1 cellular context compared by ENCODE assay signal in the genomic region with DNA sequence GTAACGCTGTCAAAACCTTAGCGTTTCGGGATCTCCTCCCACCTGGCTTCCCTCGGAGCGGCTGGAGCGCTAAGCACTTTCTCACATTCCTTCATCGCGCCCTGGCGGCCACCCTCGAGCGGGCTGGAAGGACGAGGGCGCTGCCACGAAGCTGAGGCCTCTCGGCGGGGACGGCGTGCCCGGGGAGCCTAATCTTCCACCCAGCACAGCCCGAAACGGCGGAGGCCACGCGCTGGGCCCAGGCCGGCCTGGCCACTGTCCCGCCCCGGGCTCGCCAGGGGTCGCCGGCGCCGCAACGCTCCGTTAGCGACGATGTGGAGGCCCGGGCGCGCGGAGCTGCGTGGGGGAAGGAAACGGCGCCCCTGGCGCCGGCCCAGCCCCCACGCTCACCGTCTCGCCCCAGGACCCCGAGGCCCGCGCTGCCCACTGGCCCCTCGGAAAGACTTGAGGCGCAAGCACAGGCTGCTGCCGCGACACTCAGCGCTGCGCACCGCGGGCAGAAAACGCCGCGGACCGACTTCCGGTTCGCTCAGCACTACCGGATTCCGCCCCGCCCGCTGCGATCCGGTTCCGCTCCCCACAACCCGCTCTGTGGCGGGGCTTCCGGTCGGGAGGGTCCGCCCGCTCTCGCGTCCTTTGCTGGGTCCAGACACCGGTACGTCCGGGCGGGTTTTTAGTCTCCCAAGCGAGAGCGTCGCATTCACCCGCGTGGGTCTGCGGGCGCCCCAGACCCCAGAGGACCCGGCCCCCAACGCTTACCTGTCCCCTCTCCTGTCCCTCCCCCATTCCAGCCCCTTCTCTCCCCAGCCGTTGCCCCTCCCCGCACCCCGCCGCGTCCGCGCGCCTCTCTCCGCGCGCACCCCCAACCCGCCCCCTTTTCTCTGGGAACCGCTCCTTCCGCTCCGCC.
A peak's percentile ranks its signal among the peaks of the same experiment; 100 is the strongest.
TF ChIP-seq lines count a peak whose summit lies in the region.

A gene with protein sequence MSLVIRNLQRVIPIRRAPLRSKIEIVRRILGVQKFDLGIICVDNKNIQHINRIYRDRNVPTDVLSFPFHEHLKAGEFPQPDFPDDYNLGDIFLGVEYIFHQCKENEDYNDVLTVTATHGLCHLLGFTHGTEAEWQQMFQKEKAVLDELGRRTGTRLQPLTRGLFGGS (plus strand): TSS at position 582 of the 907 bp plus-strand sequence. CDS start 572 bp downstream, outside the sequence.

TF ChIP-seq in HepG2, 621 proteins besides CTCF, POLR2A, EP300 and RAD21 (continued from another document and continues in another):
- TF ChIP-seq, protein P1, sequence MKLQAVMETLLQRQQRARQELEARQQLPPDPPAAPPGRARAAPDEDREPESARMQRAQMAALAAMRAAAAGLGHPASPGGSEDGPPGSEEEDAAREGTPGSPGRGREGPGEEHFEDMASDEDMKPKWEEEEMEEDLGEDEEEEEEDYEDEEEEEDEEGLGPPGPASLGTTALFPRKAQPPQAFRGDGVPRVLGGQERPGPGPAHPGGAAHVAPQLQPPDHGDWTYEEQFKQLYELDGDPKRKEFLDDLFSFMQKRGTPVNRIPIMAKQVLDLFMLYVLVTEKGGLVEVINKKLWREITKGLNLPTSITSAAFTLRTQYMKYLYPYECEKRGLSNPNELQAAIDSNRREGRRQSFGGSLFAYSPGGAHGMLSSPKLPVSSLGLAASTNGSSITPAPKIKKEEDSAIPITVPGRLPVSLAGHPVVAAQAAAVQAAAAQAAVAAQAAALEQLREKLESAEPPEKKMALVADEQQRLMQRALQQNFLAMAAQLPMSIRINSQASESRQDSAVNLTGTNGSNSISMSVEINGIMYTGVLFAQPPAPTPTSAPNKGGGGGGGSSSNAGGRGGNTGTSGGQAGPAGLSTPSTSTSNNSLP (IDR thresholded peaks at IDR 0.05; ENCODE audit: low read depth, low read length), result no peak
- TF ChIP-seq, protein P2, sequence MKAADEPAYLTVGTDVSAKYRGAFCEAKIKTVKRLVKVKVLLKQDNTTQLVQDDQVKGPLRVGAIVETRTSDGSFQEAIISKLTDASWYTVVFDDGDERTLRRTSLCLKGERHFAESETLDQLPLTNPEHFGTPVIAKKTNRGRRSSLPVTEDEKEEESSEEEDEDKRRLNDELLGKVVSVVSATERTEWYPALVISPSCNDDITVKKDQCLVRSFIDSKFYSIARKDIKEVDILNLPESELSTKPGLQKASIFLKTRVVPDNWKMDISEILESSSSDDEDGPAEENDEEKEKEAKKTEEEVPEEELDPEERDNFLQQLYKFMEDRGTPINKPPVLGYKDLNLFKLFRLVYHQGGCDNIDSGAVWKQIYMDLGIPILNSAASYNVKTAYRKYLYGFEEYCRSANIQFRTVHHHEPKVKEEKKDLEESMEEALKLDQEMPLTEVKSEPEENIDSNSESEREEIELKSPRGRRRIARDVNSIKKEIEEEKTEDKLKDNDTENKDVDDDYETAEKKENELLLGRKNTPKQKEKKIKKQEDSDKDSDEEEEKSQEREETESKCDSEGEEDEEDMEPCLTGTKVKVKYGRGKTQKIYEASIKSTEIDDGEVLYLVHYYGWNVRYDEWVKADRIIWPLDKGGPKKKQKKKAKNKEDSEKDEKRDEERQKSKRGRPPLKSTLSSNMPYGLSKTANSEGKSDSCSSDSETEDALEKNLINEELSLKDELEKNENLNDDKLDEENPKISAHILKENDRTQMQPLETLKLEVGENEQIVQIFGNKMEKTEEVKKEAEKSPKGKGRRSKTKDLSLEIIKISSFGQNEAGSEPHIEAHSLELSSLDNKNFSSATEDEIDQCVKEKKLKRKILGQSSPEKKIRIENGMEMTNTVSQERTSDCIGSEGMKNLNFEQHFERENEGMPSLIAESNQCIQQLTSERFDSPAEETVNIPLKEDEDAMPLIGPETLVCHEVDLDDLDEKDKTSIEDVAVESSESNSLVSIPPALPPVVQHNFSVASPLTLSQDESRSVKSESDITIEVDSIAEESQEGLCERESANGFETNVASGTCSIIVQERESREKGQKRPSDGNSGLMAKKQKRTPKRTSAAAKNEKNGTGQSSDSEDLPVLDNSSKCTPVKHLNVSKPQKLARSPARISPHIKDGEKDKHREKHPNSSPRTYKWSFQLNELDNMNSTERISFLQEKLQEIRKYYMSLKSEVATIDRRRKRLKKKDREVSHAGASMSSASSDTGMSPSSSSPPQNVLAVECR (CRISPR knock-in tag; IDR thresholded peaks at IDR 0.05; ENCODE audit: borderline replicate concordance), result peak; percentile 98; the same call in 1 of the 2 replicates
- TF ChIP-seq ZNF776 (CRISPR knock-in tag; IDR thresholded peaks at IDR 0.05) (peak; percentile 89), ZNF382 (CRISPR knock-in tag; IDR thresholded peaks at IDR 0.05; ENCODE audit: borderline replicate concordance) (no peak), ATAD3A (CRISPR knock-in tag; IDR thresholded peaks at IDR 0.05) (no peak), ARNT2 (CRISPR knock-in tag; IDR thresholded peaks at IDR 0.05; ENCODE audit: low read depth) (peak; percentile 87), KAT7 (CRISPR knock-in tag; IDR thresholded peaks at IDR 0.05; ENCODE audit: borderline replicate concordance) (peak; percentile 85), SP4 (CRISPR knock-in tag; IDR thresholded peaks at IDR 0.05) (peak; percentile 78), SP5 (CRISPR knock-in tag; IDR thresholded peaks at IDR 0.05; ENCODE audit: borderline replicate concordance, low read depth) (no peak; the same call in 1 of the 2 replicates), MIXL1 (CRISPR knock-in tag; IDR thresholded peaks at IDR 0.05) (0 out of 2 replicates have a peak, but pooled peaks have one; percentile 46), ZNF660 (CRISPR knock-in tag; IDR thresholded peaks at IDR 0.05; ENCODE audit: borderline replicate concordance, low read depth) (no peak), MXI1 (IDR thresholded peaks at IDR 0.05; ENCODE audit: borderline replicate concordance, low read depth, low read length) (peak; percentile 72; the same call in 1 of the 3 replicates), SKI (IDR thresholded peaks at IDR 0.05; ENCODE audit: partially characterized antibody) (no peak), JUN (CRISPR knock-in tag; IDR thresholded peaks at IDR 0.05) (0 out of 2 replicates have a peak, but pooled peaks have one; percentile 15), CCAR2 (optimal IDR thresholded peaks at IDR 0.05; ENCODE audit: low read depth, low read length) (no peak), ZNF3 (CRISPR knock-in tag; IDR thresholded peaks at IDR 0.05) (no peak), ZNF678 (CRISPR knock-in tag; IDR thresholded peaks at IDR 0.05) (no peak), ZNF256 (CRISPR knock-in tag; conservative IDR thresholded peaks at IDR 0.05) (0 out of 2 replicates have a peak, but pooled peaks have one; percentile 7), ZNF205 (CRISPR knock-in tag; IDR thresholded peaks at IDR 0.05) (peak; percentile 76; the same call in 1 of the 2 replicates), KAT8 (CRISPR knock-in tag; IDR thresholded peaks at IDR 0.05) (peak; percentile 97), RFX1 (IDR thresholded peaks at IDR 0.05) (no peak), ZNF652 (CRISPR knock-in tag; IDR thresholded peaks at IDR 0.05; ENCODE audit: borderline replicate concordance, low read depth) (no peak), ZNF331 (CRISPR knock-in tag; IDR thresholded peaks at IDR 0.05) (no peak; the same call in 1 of the 2 replicates), KDM5A (IDR thresholded peaks at IDR 0.05; ENCODE audit: borderline replicate concordance, low read length) (peak; percentile 96), MZF1 (CRISPR knock-in tag; IDR thresholded peaks at IDR 0.05; ENCODE audit: borderline replicate concordance) (no peak), TBX3 (IDR thresholded peaks at IDR 0.05; ENCODE audit: borderline replicate concordance) (no peak), NFRKB (IDR thresholded peaks at IDR 0.05) (no peak), ATF7 (IDR thresholded peaks at IDR 0.05) (no peak), ATF7 (CRISPR knock-in tag; IDR thresholded peaks at IDR 0.05) (no peak), FOXJ3 (CRISPR knock-in tag; IDR thresholded peaks at IDR 0.05; ENCODE audit: borderline replicate concordance) (no peak), ZNF775 (CRISPR knock-in tag; IDR thresholded peaks at IDR 0.05; ENCODE audit: borderline replicate concordance) (no peak), SOX5 (CRISPR knock-in tag; IDR thresholded peaks at IDR 0.05; ENCODE audit: borderline replicate concordance) (no peak)
- TF ChIP-seq, protein P3, sequence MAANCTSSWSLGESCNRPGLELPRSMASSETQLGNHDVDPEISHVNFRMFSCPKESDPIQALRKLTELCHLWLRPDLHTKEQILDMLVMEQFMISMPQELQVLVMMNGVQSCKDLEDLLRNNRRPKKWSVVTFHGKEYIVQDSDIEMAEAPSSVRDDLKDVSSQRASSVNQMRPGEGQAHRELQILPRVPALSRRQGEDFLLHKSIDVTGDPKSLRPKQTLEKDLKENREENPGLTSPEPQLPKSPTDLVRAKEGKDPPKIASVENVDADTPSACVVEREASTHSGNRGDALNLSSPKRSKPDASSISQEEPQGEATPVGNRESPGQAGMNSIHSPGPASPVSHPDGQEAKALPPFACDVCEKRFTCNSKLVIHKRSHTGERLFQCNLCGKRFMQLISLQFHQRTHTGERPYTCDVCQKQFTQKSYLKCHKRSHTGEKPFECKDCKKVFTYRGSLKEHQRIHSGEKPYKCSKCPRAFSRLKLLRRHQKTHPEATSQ (CRISPR knock-in tag; IDR thresholded peaks at IDR 0.05; ENCODE audit: borderline replicate concordance), result no peak
- TF ChIP-seq, protein P4, sequence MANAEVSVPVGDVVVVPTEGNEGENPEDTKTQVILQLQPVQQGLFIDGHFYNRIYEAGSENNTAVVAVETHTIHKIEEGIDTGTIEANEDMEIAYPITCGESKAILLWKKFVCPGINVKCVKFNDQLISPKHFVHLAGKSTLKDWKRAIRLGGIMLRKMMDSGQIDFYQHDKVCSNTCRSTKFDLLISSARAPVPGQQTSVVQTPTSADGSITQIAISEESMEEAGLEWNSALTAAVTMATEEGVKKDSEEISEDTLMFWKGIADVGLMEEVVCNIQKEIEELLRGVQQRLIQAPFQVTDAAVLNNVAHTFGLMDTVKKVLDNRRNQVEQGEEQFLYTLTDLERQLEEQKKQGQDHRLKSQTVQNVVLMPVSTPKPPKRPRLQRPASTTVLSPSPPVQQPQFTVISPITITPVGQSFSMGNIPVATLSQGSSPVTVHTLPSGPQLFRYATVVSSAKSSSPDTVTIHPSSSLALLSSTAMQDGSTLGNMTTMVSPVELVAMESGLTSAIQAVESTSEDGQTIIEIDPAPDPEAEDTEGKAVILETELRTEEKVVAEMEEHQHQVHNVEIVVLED (CRISPR knock-in tag; IDR thresholded peaks at IDR 0.05; ENCODE audit: borderline replicate concordance), result peak; percentile 75
- TF ChIP-seq, protein P5, sequence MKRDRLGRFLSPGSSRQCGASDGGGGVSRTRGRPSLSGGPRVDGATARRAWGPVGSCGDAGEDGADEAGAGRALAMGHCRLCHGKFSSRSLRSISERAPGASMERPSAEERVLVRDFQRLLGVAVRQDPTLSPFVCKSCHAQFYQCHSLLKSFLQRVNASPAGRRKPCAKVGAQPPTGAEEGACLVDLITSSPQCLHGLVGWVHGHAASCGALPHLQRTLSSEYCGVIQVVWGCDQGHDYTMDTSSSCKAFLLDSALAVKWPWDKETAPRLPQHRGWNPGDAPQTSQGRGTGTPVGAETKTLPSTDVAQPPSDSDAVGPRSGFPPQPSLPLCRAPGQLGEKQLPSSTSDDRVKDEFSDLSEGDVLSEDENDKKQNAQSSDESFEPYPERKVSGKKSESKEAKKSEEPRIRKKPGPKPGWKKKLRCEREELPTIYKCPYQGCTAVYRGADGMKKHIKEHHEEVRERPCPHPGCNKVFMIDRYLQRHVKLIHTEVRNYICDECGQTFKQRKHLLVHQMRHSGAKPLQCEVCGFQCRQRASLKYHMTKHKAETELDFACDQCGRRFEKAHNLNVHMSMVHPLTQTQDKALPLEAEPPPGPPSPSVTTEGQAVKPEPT (CRISPR knock-in tag; IDR thresholded peaks at IDR 0.05; ENCODE audit: low read depth), result no peak
- TF ChIP-seq, protein P6, sequence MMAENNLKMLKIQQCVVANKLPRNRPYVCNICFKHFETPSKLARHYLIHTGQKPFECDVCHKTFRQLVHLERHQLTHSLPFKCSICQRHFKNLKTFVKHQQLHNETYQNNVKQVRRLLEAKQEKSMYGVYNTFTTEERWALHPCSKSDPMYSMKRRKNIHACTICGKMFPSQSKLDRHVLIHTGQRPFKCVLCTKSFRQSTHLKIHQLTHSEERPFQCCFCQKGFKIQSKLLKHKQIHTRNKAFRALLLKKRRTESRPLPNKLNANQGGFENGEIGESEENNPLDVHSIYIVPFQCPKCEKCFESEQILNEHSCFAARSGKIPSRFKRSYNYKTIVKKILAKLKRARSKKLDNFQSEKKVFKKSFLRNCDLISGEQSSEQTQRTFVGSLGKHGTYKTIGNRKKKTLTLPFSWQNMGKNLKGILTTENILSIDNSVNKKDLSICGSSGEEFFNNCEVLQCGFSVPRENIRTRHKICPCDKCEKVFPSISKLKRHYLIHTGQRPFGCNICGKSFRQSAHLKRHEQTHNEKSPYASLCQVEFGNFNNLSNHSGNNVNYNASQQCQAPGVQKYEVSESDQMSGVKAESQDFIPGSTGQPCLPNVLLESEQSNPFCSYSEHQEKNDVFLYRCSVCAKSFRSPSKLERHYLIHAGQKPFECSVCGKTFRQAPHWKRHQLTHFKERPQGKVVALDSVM (CRISPR knock-in tag; IDR thresholded peaks at IDR 0.05), result peak; percentile 70
- TF ChIP-seq, protein P7, sequence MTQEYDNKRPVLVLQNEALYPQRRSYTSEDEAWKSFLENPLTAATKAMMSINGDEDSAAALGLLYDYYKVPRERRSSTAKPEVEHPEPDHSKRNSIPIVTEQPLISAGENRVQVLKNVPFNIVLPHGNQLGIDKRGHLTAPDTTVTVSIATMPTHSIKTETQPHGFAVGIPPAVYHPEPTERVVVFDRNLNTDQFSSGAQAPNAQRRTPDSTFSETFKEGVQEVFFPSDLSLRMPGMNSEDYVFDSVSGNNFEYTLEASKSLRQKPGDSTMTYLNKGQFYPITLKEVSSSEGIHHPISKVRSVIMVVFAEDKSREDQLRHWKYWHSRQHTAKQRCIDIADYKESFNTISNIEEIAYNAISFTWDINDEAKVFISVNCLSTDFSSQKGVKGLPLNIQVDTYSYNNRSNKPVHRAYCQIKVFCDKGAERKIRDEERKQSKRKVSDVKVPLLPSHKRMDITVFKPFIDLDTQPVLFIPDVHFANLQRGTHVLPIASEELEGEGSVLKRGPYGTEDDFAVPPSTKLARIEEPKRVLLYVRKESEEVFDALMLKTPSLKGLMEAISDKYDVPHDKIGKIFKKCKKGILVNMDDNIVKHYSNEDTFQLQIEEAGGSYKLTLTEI (CRISPR knock-in tag; conservative IDR thresholded peaks at IDR 0.05), result no peak
- TF ChIP-seq, protein P8, sequence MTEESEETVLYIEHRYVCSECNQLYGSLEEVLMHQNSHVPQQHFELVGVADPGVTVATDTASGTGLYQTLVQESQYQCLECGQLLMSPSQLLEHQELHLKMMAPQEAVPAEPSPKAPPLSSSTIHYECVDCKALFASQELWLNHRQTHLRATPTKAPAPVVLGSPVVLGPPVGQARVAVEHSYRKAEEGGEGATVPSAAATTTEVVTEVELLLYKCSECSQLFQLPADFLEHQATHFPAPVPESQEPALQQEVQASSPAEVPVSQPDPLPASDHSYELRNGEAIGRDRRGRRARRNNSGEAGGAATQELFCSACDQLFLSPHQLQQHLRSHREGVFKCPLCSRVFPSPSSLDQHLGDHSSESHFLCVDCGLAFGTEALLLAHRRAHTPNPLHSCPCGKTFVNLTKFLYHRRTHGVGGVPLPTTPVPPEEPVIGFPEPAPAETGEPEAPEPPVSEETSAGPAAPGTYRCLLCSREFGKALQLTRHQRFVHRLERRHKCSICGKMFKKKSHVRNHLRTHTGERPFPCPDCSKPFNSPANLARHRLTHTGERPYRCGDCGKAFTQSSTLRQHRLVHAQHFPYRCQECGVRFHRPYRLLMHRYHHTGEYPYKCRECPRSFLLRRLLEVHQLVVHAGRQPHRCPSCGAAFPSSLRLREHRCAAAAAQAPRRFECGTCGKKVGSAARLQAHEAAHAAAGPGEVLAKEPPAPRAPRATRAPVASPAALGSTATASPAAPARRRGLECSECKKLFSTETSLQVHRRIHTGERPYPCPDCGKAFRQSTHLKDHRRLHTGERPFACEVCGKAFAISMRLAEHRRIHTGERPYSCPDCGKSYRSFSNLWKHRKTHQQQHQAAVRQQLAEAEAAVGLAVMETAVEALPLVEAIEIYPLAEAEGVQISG (CRISPR knock-in tag; IDR thresholded peaks at IDR 0.05), result peak; percentile 97
